17 cellular contexts compared by ENCODE assay signal in the genomic region with DNA sequence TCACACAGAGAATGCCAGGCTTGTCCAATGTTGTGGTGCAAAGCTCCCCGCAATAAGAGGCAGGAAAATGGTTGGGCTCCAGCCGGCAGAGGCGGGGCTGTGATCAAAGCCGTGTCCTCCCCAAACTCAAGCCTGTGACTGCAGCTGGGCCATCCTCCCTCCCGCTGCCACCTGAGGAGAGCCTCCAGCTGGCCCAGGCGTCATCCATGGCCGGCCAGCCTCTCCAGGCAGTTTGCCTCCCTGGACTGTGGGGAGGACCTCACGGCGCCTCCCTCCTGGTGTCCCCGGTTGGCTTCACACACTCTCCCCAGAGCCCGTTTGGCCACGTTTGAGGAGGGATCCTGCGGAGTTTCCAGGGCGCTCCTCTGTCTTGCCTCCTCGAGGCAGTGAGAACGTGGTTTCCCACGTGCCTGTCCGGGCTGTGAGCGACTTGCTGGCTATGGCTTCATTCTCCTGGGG.
DNase-seq lines count a peak whose midpoint lies in the region; ATAC-seq, FAIRE-seq and TF ChIP-seq lines count a peak whose summit lies in the region.
"Had no signal": no experiment of that assay in that cellular context is flagged by ENCODE, and none has a peak within 500 bp of the region (broad histone marks: within the 10 kb centered on the region; RNA-seq: fewer than 3 reads in every experiment).

No MANE protein-coding gene starts in this region.

- H4K91ac ChIP-seq in H9 (ENCODE audit: insufficient read length, low read depth, low read length) = no peak overlapping the region

- DNase-seq in H9 (peak; percentile 49), GM12878 (ENCODE audit: low read depth, low spot score) (no peak), iPS-NIHi7 (ENCODE audit: extremely low spot score) (peak; percentile 50), putamen (ENCODE audit: low spot score) (peak; percentile 71), dedifferentiated amniotic fluid mesenchymal stem cell (ENCODE audit: extremely low spot score) (no peak), NCI-H510A treated with DMSO at 0.1 percent for 48 hours (lab: John Stamatoyannopoulos, UW) (no peak)
- DNase-seq: activated CD8-positive, alpha-beta memory T cell treated with anti-CD3 and anti-CD28 coated beads, Interleukin-2, amount 50 U/mL, for 4 hours; DND-41; NCI-H510A; PC-9; T-helper 1 cell had no signal

- H3K4me2 ChIP-seq in H9 (ENCODE audit: insufficient read depth, insufficient read length, low read length) = no peak overlapping the region
- H3K4me2 ChIP-seq in GM12878 (ENCODE audit: control insufficient read depth, insufficient read depth) = no peak overlapping the region
- H3K4me2 ChIP-seq: hepatocyte, PC-9 had no signal

- BruUV-seq in GM12878 (replicated peaks; lab: Mats Ljungman, UMichigan) = no TSS peak

- RAD21 ChIA-PET in GM12878 (lab: Charles Lee; ENCODE audit: unreplicated experiment) = no interaction called here

- no peak overlapping the region for H3T11ph ChIP-seq in H9 (ENCODE audit: low read length)

- H3K23me2 ChIP-seq in H9 (ENCODE audit: insufficient read length, low read depth, low read length, poor library complexity, severe bottlenecking) = no peaks in the 10 kb centered on the region

- in situ Hi-C loops in GM12878 (cut with MboI) = no loop called here

- H3K36me3 ChIP-seq in GM12878 (ENCODE audit: control insufficient read depth in 2 of 2, insufficient read depth in 2 of 2, low read length in 1 of 2) = no peaks in the 10 kb centered on the region

- H2BK15ac ChIP-seq in H9 (ENCODE audit: low read depth, low read length) = no peak overlapping the region

- peaks cover 0 to 4% of the 10 kb centered on the region in 2 experiments; a peak in 3 of 5 replicates for H3K9me3 Mint-ChIP-seq in H9
- H3K9me3 Mint-ChIP-seq: activated naive CD4-positive, alpha-beta T cell treated with anti-CD3 and anti-CD28 coated beads, Interleukin-2, amount 50 U/mL, for 24 hours; central memory CD8-positive, alpha-beta T cell had no signal

- POLR2A ChIA-PET in GM12878 (lab: Charles Lee) = no interaction called here

- CTCF ChIA-PET in GM12878 (lab: Yijun Ruan, JAX) = interaction anchor here (0.6 to 1.2 kb wide), 3 partner anchors 212 to 647 kb away, joined by 3 to 6 read pairs (median 4); no protein-coding TSS in a partner anchor

- intact Hi-C loops in GM12878 (cut with micrococcal nuclease; ENCODE audit: unreplicated experiment) = no loop called here

- H3K79me1 ChIP-seq in H9 (ENCODE audit: insufficient read depth, low read depth, low read length, poor library complexity, severe bottlenecking) = no peaks in the 10 kb centered on the region

- no peak overlapping the region for H2BK20ac ChIP-seq in H9 (ENCODE audit: low read depth, low read length, poor library complexity, severe bottlenecking)

- SMC1A ChIA-PET in GM12878 (lab: Charles Lee; ENCODE audit: uncharacterized antibody, unreplicated experiment) = interaction anchor here (1.2 kb wide), 1 partner anchor 10 kb away, joined by 3 read pairs; no protein-coding TSS in a partner anchor

- no peak for TF ChIP-seq RAD21 in GM12878 (IDR thresholded peaks at IDR 0.05; ENCODE audit: insufficient read depth, low read depth, low read length)

- H3K9me3 ChIP-seq in H9 (ENCODE audit: control insufficient read depth, low read depth, low read length) = no peaks in the 10 kb centered on the region
- no peaks in the 10 kb centered on the region; the same call in 2 of the 3 replicates for H3K9me3 ChIP-seq in GM12878 (replicated peaks; ENCODE audit: control insufficient read depth, insufficient read depth, low read length)

- no peaks in the 10 kb centered on the region for H3K79me2 ChIP-seq in H9 (ENCODE audit: insufficient read depth, low read length)
- H3K79me2 ChIP-seq in GM12878 (ENCODE audit: control insufficient read depth, insufficient read depth, low read length) = no peaks in the 10 kb centered on the region
- H3K79me2 ChIP-seq: hepatocyte had no signal

- no peak overlapping the region for H3K27ac Mint-ChIP-seq in H9
- H3K27ac Mint-ChIP-seq: activated naive CD4-positive, alpha-beta T cell treated with anti-CD3 and anti-CD28 coated beads, Interleukin-2, amount 50 U/mL, for 24 hours; memory B cell had no signal

- H3K4me3 ChIP-seq in GM12878 = no peak overlapping the region
- H3K4me3 ChIP-seq: hepatocyte, PC-9 had no signal

- FAIRE-seq in GM12878 (lab: Jason Lieb, UNC) = no peak

- H3K14ac ChIP-seq in H9 (ENCODE audit: insufficient read depth, low read length) = no peak overlapping the region; the same call in 1 of the 2 replicates

- H2BK12ac ChIP-seq in H9 (ENCODE audit: insufficient read length, low read depth, low read length) = no peak overlapping the region

- H3K56ac ChIP-seq in H9 (ENCODE audit: insufficient read length, low read depth, low read length) = no peak overlapping the region

- no peak overlapping the region for H2BK5ac ChIP-seq in H9 (ENCODE audit: insufficient read length, low read length)

- TF ChIP-seq EP300 in GM12878 (IDR thresholded peaks at IDR 0.05; ENCODE audit: borderline replicate concordance in 1 of 2, control insufficient read depth in 1 of 2, low read depth in 2 of 2, low read length in 2 of 2) = no peak

- no peak overlapping the region for H4K5ac ChIP-seq in H9 (ENCODE audit: insufficient read length, low read depth, low read length)

- H3K4me1 Mint-ChIP-seq in H9 = peaks cover 12 to 32% of the 10 kb centered on the region in 2 experiments
- H3K4me1 Mint-ChIP-seq: activated naive CD4-positive, alpha-beta T cell treated with anti-CD3 and anti-CD28 coated beads, Interleukin-2, amount 50 U/mL, for 24 hours; central memory CD8-positive, alpha-beta T cell; memory B cell had no signal

- no peak overlapping the region for H3K23ac ChIP-seq in H9 (ENCODE audit: insufficient read length, low read depth, low read length)

- H3K9ac ChIP-seq in H9 (ENCODE audit: extremely low read depth, insufficient read length, low read length) (no peak overlapping the region), GM12878 (ENCODE audit: control insufficient read depth, insufficient read depth, low read length) (no peak overlapping the region)

- H4K8ac ChIP-seq in H9 (replicated peaks; ENCODE audit: insufficient read length, low read depth, low read length) = no peak overlapping the region

- H4K20me1 ChIP-seq in H9 (ENCODE audit: control insufficient read depth, insufficient read depth, insufficient read length) = no peaks in the 10 kb centered on the region
- H4K20me1 ChIP-seq in GM12878 (ENCODE audit: control insufficient read depth, insufficient read depth) = no peaks in the 10 kb centered on the region

- WGBS in H9 (ENCODE audit: extremely low coverage, insufficient read length, low lambda C conversion rate) = no CpG with 5 or more reads among the region's 19 CpGs
- WGBS in GM12878 (ENCODE audit: insufficient coverage, insufficient replicate concordance, low lambda C conversion rate, missing lambda C conversion rate) = 37% methylated on average over 18 of the region's 19 CpGs

- TF ChIP-seq POLR2A in GM12878 (IDR thresholded peaks at IDR 0.05; ENCODE audit: low read depth, low read length) = no peak

- peak; percentile 40 for ATAC-seq in GM12878
- no peak for ATAC-seq in GM18867 (IDR thresholded peaks at IDR 0.05; ENCODE audit: unreplicated experiment)
- no peak for ATAC-seq in GM19463 (IDR thresholded peaks at IDR 0.05; ENCODE audit: unreplicated experiment)

- no peak overlapping the region for H2AFZ ChIP-seq in H9 (ENCODE audit: low read length)
- no peak overlapping the region for H2AFZ ChIP-seq in GM12878 (ENCODE audit: control insufficient read depth, low read depth, low read length)
- H2AFZ ChIP-seq: hepatocyte, PC-9 had no signal

- H3K18ac ChIP-seq in H9 (ENCODE audit: insufficient read length, low read depth, low read length) = no peak overlapping the region

- H3K4me1 ChIP-seq in H9 (ENCODE audit: insufficient read depth, low read length) = peaks cover 3% of the 10 kb centered on the region; the same call in 1 of the 2 replicates
- no peaks in the 10 kb centered on the region for H3K4me1 ChIP-seq in GM12878 (ENCODE audit: control insufficient read depth, insufficient read depth, low read length)

- TF ChIP-seq CTCF in H9 (conservative IDR thresholded peaks at IDR 0.05) (no peak), GM12878 (IDR thresholded peaks at IDR 0.05 in 2 of 3, conservative IDR thresholded peaks at IDR 0.05 in 1 of 3; ENCODE audit: control insufficient read depth in 2 of 3, extremely low read depth in 1 of 3, insufficient read depth in 1 of 3, low read depth in 3 of 3, low read length in 3 of 3) (no peak)

- peaks cover 0 to 4% (median 0%) of the 10 kb centered on the region in 3 experiments; a peak in 1 of 7 replicates for H3K36me3 Mint-ChIP-seq in H9 (ENCODE audit: insufficient read depth in 1 of 3, low read depth in 3 of 3)
- H3K36me3 Mint-ChIP-seq: activated naive CD4-positive, alpha-beta T cell treated with anti-CD3 and anti-CD28 coated beads, Interleukin-2, amount 50 U/mL, for 24 hours; memory B cell had no signal

- no peak overlapping the region for H2AK5ac ChIP-seq in H9 (ENCODE audit: insufficient read length, low read length)

- no peak overlapping the region for H2BK120ac ChIP-seq in H9 (ENCODE audit: low read depth, low read length, poor library complexity, severe bottlenecking)

- H3K27ac ChIP-seq in H9 (ENCODE audit: insufficient read length, low read depth, low read length) (no peak overlapping the region), GM12878 (ENCODE audit: control insufficient read depth, insufficient read depth) (no peak overlapping the region)
- H3K27ac ChIP-seq: hepatocyte, PC-9 had no signal

- peaks cover 40% of the 10 kb centered on the region for H3K27me3 Mint-ChIP-seq in H9 (ENCODE audit: low read depth)

- no peak overlapping the region for H3K4me3 Mint-ChIP-seq in H9
- H3K4me3 Mint-ChIP-seq: activated naive CD4-positive, alpha-beta T cell treated with anti-CD3 and anti-CD28 coated beads, Interleukin-2, amount 50 U/mL, for 24 hours; central memory CD8-positive, alpha-beta T cell; memory B cell had no signal

- H3K27me3 ChIP-seq in H9 (ENCODE audit: insufficient read depth, low read length) (no peaks in the 10 kb centered on the region), GM12878 (replicated peaks in 1 of 2; ENCODE audit: control insufficient read depth in 2 of 2, insufficient read depth in 2 of 2, low read length in 1 of 2) (peaks cover 2 to 3% of the 10 kb centered on the region in 2 experiments; a peak in 1 of 4 replicates)
- H3K27me3 ChIP-seq: hepatocyte had no signal

- H3K4ac ChIP-seq in H9 (ENCODE audit: low read depth, low read length) = no peak overlapping the region

TF ChIP-seq in GM12878, 131 proteins besides CTCF, POLR2A, EP300 and RAD21 (continues in another document):
- TF ChIP-seq RCOR1 (conservative IDR thresholded peaks at IDR 0.05; ENCODE audit: low read depth, low read length) = no peak

Comparison
In these comparisons a context has a peak if more than half of its experiments do, and no peak if none do; other contexts are left out.
1. DNase-seq: peak in H9 (single experiment), iPS-NIHi7 (single experiment) and putamen (single experiment); none in GM12878 (single experiment), dedifferentiated amniotic fluid mesenchymal stem cell (single experiment) and NCI-H510A treated with DMSO at 0.1 percent for 48 hours (single experiment).